16 cellular contexts compared by ENCODE assay signal in the genomic region with DNA sequence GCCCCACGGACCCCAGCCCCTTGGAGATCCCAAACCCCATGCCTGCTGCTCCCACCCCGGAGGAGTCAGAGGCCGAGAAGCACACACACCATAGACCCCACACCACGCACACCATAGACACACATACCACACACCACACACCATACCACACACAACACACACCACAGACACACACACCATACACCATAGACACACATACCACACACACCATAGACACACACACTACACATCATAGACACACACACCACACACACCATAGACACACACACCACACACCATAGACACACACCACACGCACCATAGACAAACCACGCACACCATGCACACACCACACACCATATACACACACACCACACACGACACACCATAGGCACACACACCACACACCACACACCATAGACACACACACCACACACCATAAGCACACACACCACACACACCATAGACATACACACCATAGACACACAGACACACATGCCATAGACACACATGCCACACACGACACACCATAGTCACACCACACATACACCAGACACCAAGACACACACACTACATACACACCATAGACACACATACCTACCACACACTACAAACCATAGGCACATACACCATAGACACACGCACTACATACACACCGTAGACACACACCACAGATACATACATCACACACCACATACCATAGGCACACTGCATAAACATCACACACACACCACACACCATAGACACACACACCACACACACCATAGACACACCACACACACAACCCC. TPM values are rescaled to one million over a fixed set of nuclear protein-coding genes. Genes with fewer than 3 reads are reported as not detected.
DNase-seq lines count a peak whose midpoint lies in the region; ATAC-seq, FAIRE-seq and TF ChIP-seq lines count a peak whose summit lies in the region.
"Had no signal": no experiment of that assay in that cellular context is flagged by ENCODE, and none has a peak within 500 bp of the region (broad histone marks: within the 10 kb centered on the region; RNA-seq: fewer than 3 reads in every experiment).

No MANE protein-coding gene starts in this region.

- TF ChIP-seq RAD21 in SK-N-SH (IDR thresholded peaks at IDR 0.05; ENCODE audit: low read length): no peak

- H3K79me2 ChIP-seq in SK-N-SH (ENCODE audit: insufficient read depth): peaks cover 79% of the 10 kb centered on the region
- peaks cover 72% of the 10 kb centered on the region for H3K79me2 ChIP-seq in hepatocyte

- H3K36me3 Mint-ChIP-seq in mesothelial cell of epicardium: peaks cover 3% of the 10 kb centered on the region

- intact Hi-C loops in transverse colon (cut with DNase I; ENCODE audit: low total_unique reads): no loop called here

- no peak overlapping the region for H3K27ac ChIP-seq in SK-N-SH (ENCODE audit: low read depth in 2 of 2, low read length in 1 of 2)
- H3K27ac ChIP-seq in mucosa of rectum (ENCODE audit: low read depth in 2 of 2, low read length in 2 of 2): no peak overlapping the region
- peak overlapping the region in 3 of 4 donors; percentile 4 to 56 (median 19) for H3K27ac ChIP-seq in transverse colon
- H3K27ac ChIP-seq in hepatocyte: no peak overlapping the region

- no peaks in the 10 kb centered on the region for H3K27me3 ChIP-seq in SK-N-SH (ENCODE audit: insufficient read depth)
- no peaks in the 10 kb centered on the region for H3K27me3 ChIP-seq in bronchial epithelial cell (ENCODE audit: control insufficient read depth, insufficient read depth, low read length)
- H3K27me3 ChIP-seq in mucosa of rectum (ENCODE audit: control insufficient read depth in 2 of 2, insufficient read depth in 2 of 2, low read length in 2 of 2): no peaks in the 10 kb centered on the region
- H3K27me3 ChIP-seq in transverse colon: no peaks in the 10 kb centered on the region
- H3K27me3 ChIP-seq in hepatocyte: no peaks in the 10 kb centered on the region
- H3K27me3 ChIP-seq: MG63, tibial artery had no signal

- CTCF ChIA-PET in SK-N-SH (lab: Yijun Ruan, JAX): interaction anchor here (0.6 to 10.7 kb wide), 6 partner anchors 9 to 182 kb away, joined by 3 to 72 read pairs (median 28); no protein-coding TSS in a partner anchor

- no peaks in the 10 kb centered on the region for H3K27me3 Mint-ChIP-seq in mesothelial cell of epicardium (ENCODE audit: low read depth)
- H3K27me3 Mint-ChIP-seq: activated CD4-positive, alpha-beta T cell treated with anti-CD3 and anti-CD28 coated beads, Interleukin-2, amount 10 ng/mL, durations not matched to agents 24 days and 14 days; CD4-positive, alpha-beta T cell had no signal

- TF ChIP-seq EP300 in SK-N-SH (IDR thresholded peaks at IDR 0.05; ENCODE audit: borderline replicate concordance in 1 of 2, low read depth in 1 of 2, low read length in 1 of 2) (no peak), transverse colon (IDR thresholded peaks at IDR 0.05; ENCODE audit: low read depth) (no peak)

- peaks cover 9% of the 10 kb centered on the region for H3F3A ChIP-seq in SK-N-SH (replicated peaks; ENCODE audit: insufficient read depth)

- ATAC-seq in SK-N-SH treated with all-trans-retinoic acid at 6 μM for 48 hours (0 out of 3 replicates have a peak, but pooled peaks have one; percentile 15), GM21367 (IDR thresholded peaks at IDR 0.05; ENCODE audit: unreplicated experiment) (no peak)

- FAIRE-seq in bronchial epithelial cell (lab: Jason Lieb, UNC): peak; percentile 100
- FAIRE-seq: colon had no signal

- peaks cover 5% of the 10 kb centered on the region for H3K9me3 Mint-ChIP-seq in mesothelial cell of epicardium
- H3K9me3 Mint-ChIP-seq: activated CD4-positive, alpha-beta T cell treated with anti-CD3 and anti-CD28 coated beads, Interleukin-2, amount 10 ng/mL, durations not matched to agents 24 days and 14 days; CD4-positive, alpha-beta T cell had no signal

- no peak for DNase-seq in SK-N-SH
- no peak for DNase-seq in bronchial epithelial cell (ENCODE audit: low read depth)
- no peak for DNase-seq in transverse colon
- DNase-seq in hepatocyte (ENCODE audit: low spot score): no peak
- no peak for DNase-seq in mesothelial cell of epicardium (ENCODE audit: low spot score in 2 of 2, unreplicated experiment in 2 of 2)
- DNase-seq: 8988T; activated CD4-positive, alpha-beta T cell treated with anti-CD3 and anti-CD28 coated beads, Interleukin-2, amount 10 ng/mL, durations not matched to agents 24 days and 14 days; activated T-cell treated with anti-CD3 and anti-CD28 coated beads, Interleukin-2, amount 50 U/mL, for 48 hours; CD4-positive, alpha-beta T cell; EL; MG63; tibial artery had no signal

- H3K9me2 ChIP-seq in SK-N-SH (no peaks in the 10 kb centered on the region), hepatocyte (replicated peaks; ENCODE audit: insufficient read depth) (no peaks in the 10 kb centered on the region)

- H4K20me1 ChIP-seq in SK-N-SH (ENCODE audit: insufficient read depth) (peaks cover 56% of the 10 kb centered on the region), hepatocyte (ENCODE audit: insufficient read depth, poor library complexity, severe bottlenecking) (peaks cover 18% of the 10 kb centered on the region)

- WGBS in SK-N-SH (ENCODE audit: low lambda C conversion rate): 59% methylated on average over 9 of the region's 10 CpGs
- 68 to 70% methylated on average over 5 to 10 of the region's 10 CpGs for WGBS in transverse colon (ENCODE audit: low coverage in 1 of 2), 2 donors
- WGBS in hepatocyte (ENCODE audit: low lambda C conversion rate, missing lambda C conversion rate): 67% methylated on average over 8 of the region's 10 CpGs

- no peaks in the 10 kb centered on the region for H3K9me3 ChIP-seq in SK-N-SH
- no peaks in the 10 kb centered on the region for H3K9me3 ChIP-seq in mucosa of rectum (ENCODE audit: control insufficient read depth in 2 of 2, low read length in 2 of 2)
- no peaks in the 10 kb centered on the region for H3K9me3 ChIP-seq in transverse colon
- H3K9me3 ChIP-seq in hepatocyte (ENCODE audit: low read depth): no peaks in the 10 kb centered on the region
- H3K9me3 ChIP-seq: MG63, tibial artery had no signal

- H3K36me3 ChIP-seq in SK-N-SH (replicated peaks in 1 of 2; ENCODE audit: control insufficient read depth in 1 of 2, insufficient read depth in 2 of 2, low read length in 1 of 2) (no peaks in the 10 kb centered on the region), bronchial epithelial cell (ENCODE audit: control insufficient read depth, insufficient read depth, low read length) (no peaks in the 10 kb centered on the region), mucosa of rectum (ENCODE audit: control insufficient read depth in 2 of 2, insufficient read depth in 2 of 2, low read length in 2 of 2) (no peaks in the 10 kb centered on the region), transverse colon (no peaks in the 10 kb centered on the region), hepatocyte (replicated peaks; ENCODE audit: insufficient read depth, low read depth) (no peaks in the 10 kb centered on the region)
- H3K36me3 ChIP-seq: tibial artery had no signal

- H3K9ac ChIP-seq in SK-N-SH: no peak overlapping the region
- peak overlapping the region in 1 of 2 donors; percentile 16 for H3K9ac ChIP-seq in mucosa of rectum (ENCODE audit: low read depth in 1 of 2, low read length in 2 of 2)

- H2AFZ ChIP-seq in SK-N-SH (ENCODE audit: low read depth) (no peak overlapping the region), hepatocyte (no peak overlapping the region)

- H3K4me1 Mint-ChIP-seq in mesothelial cell of epicardium: peaks cover 3% of the 10 kb centered on the region
- H3K4me1 Mint-ChIP-seq: activated CD4-positive, alpha-beta T cell treated with anti-CD3 and anti-CD28 coated beads, Interleukin-2, amount 10 ng/mL, durations not matched to agents 24 days and 14 days had no signal

- H3K4me1 ChIP-seq in SK-N-SH (ENCODE audit: control insufficient read depth in 1 of 2, insufficient read depth in 2 of 2, low read depth in 1 of 2, low read length in 1 of 2): peaks cover 4 to 7% of the 10 kb centered on the region in 2 experiments; a peak in 2 of 4 replicates
- peaks cover 8 to 19% of the 10 kb centered on the region in 2 donors for H3K4me1 ChIP-seq in mucosa of rectum (ENCODE audit: control insufficient read depth in 2 of 2, insufficient read depth in 2 of 2, low read length in 2 of 2)
- H3K4me1 ChIP-seq in transverse colon: peaks cover 0 to 42% (median 17%) of the 10 kb centered on the region in 4 donors
- H3K4me1 ChIP-seq in hepatocyte (ENCODE audit: insufficient read depth): peaks cover 18% of the 10 kb centered on the region

- H3K4me3 ChIP-seq in SK-N-SH (ENCODE audit: low read depth in 2 of 2, low read length in 1 of 2) (no peak overlapping the region), bronchial epithelial cell (ENCODE audit: low read depth, low read length) (no peak overlapping the region), mucosa of rectum (ENCODE audit: low read length in 2 of 2) (peak overlapping the region; percentile 6 to 31), transverse colon (peak overlapping the region in 1 of 4 donors; percentile 17), hepatocyte (no peak overlapping the region)
- H3K4me3 ChIP-seq: MG63 had no signal

- POLR2A ChIA-PET in SK-N-SH (lab: Yijun Ruan, JAX): no interaction called here

- no peak overlapping the region for H3K4me3 Mint-ChIP-seq in mesothelial cell of epicardium
- H3K4me3 Mint-ChIP-seq: activated CD4-positive, alpha-beta T cell treated with anti-CD3 and anti-CD28 coated beads, Interleukin-2, amount 10 ng/mL, durations not matched to agents 24 days and 14 days; CD4-positive, alpha-beta T cell had no signal

- H3K27ac Mint-ChIP-seq in mesothelial cell of epicardium: no peak overlapping the region
- H3K27ac Mint-ChIP-seq: activated CD4-positive, alpha-beta T cell treated with anti-CD3 and anti-CD28 coated beads, Interleukin-2, amount 10 ng/mL, durations not matched to agents 24 days and 14 days; CD4-positive, alpha-beta T cell had no signal

- TF ChIP-seq POLR2A in transverse colon (IDR thresholded peaks at IDR 0.05): no peak

- TF ChIP-seq CTCF in SK-N-SH (IDR thresholded peaks at IDR 0.05) (no peak), bronchial epithelial cell (IDR thresholded peaks at IDR 0.05; ENCODE audit: insufficient read depth, low read length, severe bottlenecking) (no peak), transverse colon (IDR thresholded peaks at IDR 0.05) (no peak), hepatocyte (IDR thresholded peaks at IDR 0.05; ENCODE audit: poor library complexity) (no peak), mesothelial cell of epicardium (IDR thresholded peaks at IDR 0.05; ENCODE audit: unreplicated experiment) (no peak)

- in situ Hi-C loops in transverse colon (cut with MboI; ENCODE audit: low pct_ligation_motif_present in 1 of 4, low pct_unique_long_range_greater_than_20kb in 1 of 4, low sequenced_read_pairs in 3 of 4): no loop called here

- H3K4me2 ChIP-seq in SK-N-SH: no peak overlapping the region
- no peak overlapping the region for H3K4me2 ChIP-seq in hepatocyte

RNA-seq across cellular contexts. Expression of a gene that starts 11.3 kb away (rescaled TPM):
- polyA plus RNA-seq in SK-N-SH (2012; rRNA removed) (14.5 and 15.3 TPM in 2 replicates), hepatocyte (19.5 and 24.5 TPM in 2 replicates)
- polyA plus RNA-seq in SK-N-SH (2012; cell fraction: cytosol; rRNA removed): 7.9 and 13.0 TPM in 2 replicates
- polyA plus RNA-seq in SK-N-SH (2012; cell fraction: nucleus; rRNA removed): 22.6 and 24.9 TPM in 2 replicates
- total RNA-seq in bronchial epithelial cell (23.7 and 33.2 TPM in 2 replicates), transverse colon (10 to 100 TPM; 12.3 to 22.4 (median 18.1) TPM), hepatocyte (28.8 and 38.1 TPM in 2 replicates), mesothelial cell of epicardium (69.8 to 76.0 TPM (median 73.2 TPM) in 3 replicates)

RNA-seq across cellular contexts. Expression of a gene that starts 12.1 kb away (rescaled TPM):
- polyA plus RNA-seq in SK-N-SH (2012; rRNA removed): 17.3 and 21.6 TPM in 2 replicates
- 8.0 and 8.3 TPM in 2 replicates for polyA plus RNA-seq in SK-N-SH (2012; cell fraction: cytosol; rRNA removed)
- polyA plus RNA-seq in SK-N-SH (2012; cell fraction: nucleus; rRNA removed): 87.6 and 92.0 TPM in 2 replicates
- 0.79 and 1.7 TPM in 2 replicates for total RNA-seq in bronchial epithelial cell
- 1 to 10 TPM in 3 of 4 donors, under 1 TPM in 1; 0.75 to 2.8 (median 2.0) TPM for total RNA-seq in transverse colon
- 2.2 and 3.0 TPM in 2 replicates for total RNA-seq in hepatocyte
- 4.7 and 7.6 TPM in 2 replicates for polyA plus RNA-seq in hepatocyte
- 20.6 to 25.9 TPM (median 23.5 TPM) in 3 replicates for total RNA-seq in mesothelial cell of epicardium

Comparison
In these comparisons a context has a peak if more than half of its experiments do, and no peak if none do; other contexts are left out.
1. H3K27ac ChIP-seq: peak in transverse colon (3 of 4); none in SK-N-SH (0 of 2), mucosa of rectum (0 of 2) and hepatocyte (single experiment).
2. H3K4me3 ChIP-seq: peak in mucosa of rectum (2 of 2); none in SK-N-SH (0 of 2), bronchial epithelial cell (single experiment) and hepatocyte (single experiment).